ENCODE assay signal across 24 cellular contexts in genomic region chr12:115267464-115267863, GRCh38.
"Had no signal": no experiment of that assay in that cellular context is flagged by ENCODE, and none has a peak within 500 bp of the region (broad histone marks: within the 10 kb centered on the region; RNA-seq: fewer than 3 reads in every experiment).

No MANE protein-coding gene starts in this region.

- ATAC-seq: activated naive CD8-positive, alpha-beta T cell treated with anti-CD3 and anti-CD28 coated beads, Interleukin-2, amount 50 U/mL, for 24 hours; esophagus mucosa; left lobe of liver; stimulated activated effector memory CD8-positive, alpha-beta T cell treated with anti-CD3 and anti-CD28 coated beads, Interleukin-12 subunit alpha, Interleukin-12 subunit beta, amount 100 ng/mL, for 72 hours had no signal

- H3K4me3 ChIP-seq: ascending aorta, hepatocyte, smooth muscle cell, stomach, testis had no signal

- H3K4me2 ChIP-seq: hepatocyte, smooth muscle cell had no signal

- H3K27me3 ChIP-seq: ascending aorta, hepatocyte, stomach, testis had no signal

- H3K79me2 ChIP-seq: hepatocyte had no signal

- H3K9me3 ChIP-seq: ascending aorta, stomach, testis had no signal

- DNase-seq: activated CD4-positive, alpha-beta T cell treated with anti-CD3 and anti-CD28 coated beads for 1 hour; activated CD8-positive, alpha-beta memory T cell treated with anti-CD3 and anti-CD28 coated beads for 24 hours; activated CD8-positive, alpha-beta memory T cell treated with anti-CD3 and anti-CD28 coated beads, Interleukin-2, amount 50 U/mL, for 48 hours; activated effector memory CD4-positive, alpha-beta T cell treated with Interleukin-2 at 50 U/mL for 16 hours; activated naive CD4-positive, alpha-beta T cell treated with anti-CD3 and anti-CD28 coated beads, Interleukin-2, amount 10 ng/mL, durations not matched to agents 7 days and 5 days; activated naive CD8-positive, alpha-beta T cell treated with anti-CD3 and anti-CD28 coated beads, Interleukin-2, amount 50 U/mL, for 24 hours; activated T-cell treated with anti-CD3 and anti-CD28 coated beads, Interleukin-2, amount 50 U/mL, for 48 hours; cerebellar nuclear complex; effector CD4-positive, alpha-beta T cell; mammary epithelial cell; midbrain; nephron progenitor cell; nucleus accumbens; stimulated activated CD4-positive, alpha-beta T cell treated with anti-CD3 and anti-CD28 coated beads, Interleukin-4, amount 100 ng/mL, for 1 hour; stomach; T-helper 2 cell; testis; WERI-Rb-1 had no signal

- H3K4me1 ChIP-seq: ascending aorta, stomach, testis had no signal

- H2AFZ ChIP-seq: hepatocyte had no signal

- H3K27ac ChIP-seq: ascending aorta, hepatocyte, stomach, testis, WERI-Rb-1 had no signal

- H3K36me3 ChIP-seq: ascending aorta, stomach, WERI-Rb-1 had no signal
